19 cellular contexts compared by ENCODE assay signal in the genomic region with DNA sequence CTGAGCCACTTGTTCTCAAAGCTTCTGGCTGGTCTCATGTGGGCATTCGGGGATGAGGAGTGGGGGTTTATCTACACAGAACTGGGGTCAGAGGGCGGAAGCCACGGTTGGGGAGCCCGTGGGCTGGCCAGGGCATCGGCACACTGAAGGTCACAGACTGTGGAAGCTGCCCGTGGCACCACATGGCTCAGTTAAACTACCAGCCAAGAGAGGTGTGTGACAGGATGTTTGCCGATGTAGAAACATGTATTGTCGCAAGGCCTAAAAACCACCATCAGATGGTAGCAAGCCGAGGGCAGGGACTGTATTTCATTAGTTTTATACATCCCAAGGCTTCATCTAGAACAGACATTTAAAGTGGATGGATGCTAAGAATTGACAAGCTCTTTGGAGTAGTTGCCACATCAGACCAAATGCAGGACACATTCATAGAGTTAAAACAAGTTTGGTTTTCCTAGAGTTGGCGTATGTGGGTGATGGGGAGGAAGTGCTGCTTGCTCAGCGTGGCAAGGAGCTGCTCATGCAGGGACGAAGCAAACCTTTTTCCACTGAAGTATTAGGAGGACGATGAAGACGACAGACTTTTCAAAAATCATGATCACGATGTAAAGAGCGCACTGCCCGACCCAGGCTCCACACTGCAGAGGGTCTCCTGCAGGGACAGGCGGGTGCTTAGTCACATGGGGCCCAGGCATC. TPM values are rescaled to one million over a fixed set of nuclear protein-coding genes. Genes with fewer than 3 reads are reported as not detected.
A peak's percentile ranks its signal among the peaks of the same experiment; 100 is the strongest.
DNase-seq lines count a peak whose midpoint lies in the region; ATAC-seq and TF ChIP-seq lines count a peak whose summit lies in the region.
"Had no signal": no experiment of that assay in that cellular context is flagged by ENCODE, and none has a peak within 500 bp of the region (broad histone marks: within the 10 kb centered on the region; RNA-seq: fewer than 3 reads in every experiment).

No MANE protein-coding gene starts in this region.

- peak in 1 of 2 experiments; percentile 86 for DNase-seq in HL-60 (ENCODE audit: low read depth in 1 of 2, low spot score in 1 of 2)
- no peak for DNase-seq in ascending aorta (ENCODE audit: low spot score in 2 of 2)
- DNase-seq in left lung: peak in 1 of 2 donors; percentile 74
- DNase-seq in stimulated activated CD8-positive, alpha-beta memory T cell treated with anti-CD3 and anti-CD28 coated beads, Interleukin-4, amount 100 ng/mL, for 48 hours: no peak
- DNase-seq in NCI-H82 treated with DMSO at 0.1 percent for 48 hours (lab: John Stamatoyannopoulos, UW; ENCODE audit: unreplicated experiment): no peak
- DNase-seq: activated CD8-positive, alpha-beta memory T cell treated with anti-CD3 and anti-CD28 coated beads, Interleukin-2, amount 10 ng/mL, durations not matched to agents 7 days and 5 days; activated naive CD4-positive, alpha-beta T cell treated with anti-CD3 and anti-CD28 coated beads for 36 hours; DMS 273 treated with DMSO at 0.1 percent for 48 hours; kidney glomerular epithelial cell; NCI-H1105 treated with DMSO at 0.1 percent for 48 hours; stimulated activated CD4-positive, alpha-beta T cell treated with anti-CD3 and anti-CD28 coated beads, Interleukin-4, amount 100 ng/mL, for 4 hours had no signal

- ATAC-seq in left lung (no peak), HG03460 (IDR thresholded peaks at IDR 0.05; ENCODE audit: unreplicated experiment) (no peak), HG03175 (IDR thresholded peaks at IDR 0.05; ENCODE audit: unreplicated experiment) (no peak)
- ATAC-seq: activated CD8-positive, alpha-beta memory T cell treated with anti-CD3 and anti-CD28 coated beads, Interleukin-2, amount 10 ng/mL, durations not matched to agents 7 days and 5 days; stimulated activated effector memory CD8-positive, alpha-beta T cell treated with anti-CD3 and anti-CD28 coated beads, Interleukin-12 subunit alpha, Interleukin-12 subunit beta, amount 100 ng/mL, for 72 hours had no signal

- H3K27ac ChIP-seq in HL-60 (replicated peaks) (peak overlapping the region; percentile 78), ascending aorta (peak overlapping the region; percentile 89 to 92), left lung (peak overlapping the region; percentile 61), stomach smooth muscle (ENCODE audit: low read length) (peak overlapping the region; percentile 71)
- H3K27ac ChIP-seq: GM23248, VCaP had no signal

- H3K4me1 ChIP-seq in ascending aorta (peaks cover 11 to 29% of the 10 kb centered on the region in 2 donors), left lung (peaks cover 10 to 37% of the 10 kb centered on the region in 2 donors), stomach smooth muscle (ENCODE audit: control insufficient read depth, insufficient read depth, low read length) (peaks cover 45% of the 10 kb centered on the region)

- TF ChIP-seq CTCF in HL-60 (IDR thresholded peaks at IDR 0.05; ENCODE audit: insufficient read depth, low read length): no peak
- no peak for TF ChIP-seq CTCF in ascending aorta (IDR thresholded peaks at IDR 0.05)
- TF ChIP-seq CTCF in left lung (IDR thresholded peaks at IDR 0.05): no peak

- intact Hi-C loops in ascending aorta (cut with DNase I) (loop anchor here (2.0 kb wide), 1 partner anchor 52 kb away; a partner anchor contains a TSS), left lung (cut with DNase I) (loop anchor here in 1 of 2 donors (10.0 kb wide), 1 partner anchor 230 kb away; no protein-coding TSS in a partner anchor)

- H3K9me3 ChIP-seq in ascending aorta (no peaks in the 10 kb centered on the region), left lung (no peaks in the 10 kb centered on the region), stomach smooth muscle (ENCODE audit: control insufficient read depth in 2 of 2, low read length in 2 of 2) (no peaks in the 10 kb centered on the region)

- peak overlapping the region; percentile 22 to 58 for H3K9ac ChIP-seq in stomach smooth muscle (ENCODE audit: low read length in 2 of 2)
- H3K9ac ChIP-seq: GM23248 had no signal

- no peaks in the 10 kb centered on the region for H3K27me3 ChIP-seq in HL-60 (ENCODE audit: insufficient read depth, poor library complexity, severe bottlenecking)
- H3K27me3 ChIP-seq in ascending aorta: no peaks in the 10 kb centered on the region
- H3K27me3 ChIP-seq in left lung: no peaks in the 10 kb centered on the region
- no peaks in the 10 kb centered on the region for H3K27me3 ChIP-seq in stomach smooth muscle (ENCODE audit: control insufficient read depth in 1 of 2, insufficient read depth in 2 of 2, low read length in 2 of 2)

- peaks cover 33 to 51% of the 10 kb centered on the region in 2 donors for H3K36me3 ChIP-seq in ascending aorta
- peaks cover 0 to 47% of the 10 kb centered on the region in 2 donors for H3K36me3 ChIP-seq in left lung
- peaks cover 25 to 39% of the 10 kb centered on the region in 2 donors for H3K36me3 ChIP-seq in stomach smooth muscle (ENCODE audit: control insufficient read depth in 2 of 2, insufficient read depth in 2 of 2, low read length in 2 of 2)

- H3K4me3 ChIP-seq in HL-60 (replicated peaks; ENCODE audit: insufficient read depth, low read length): no peak overlapping the region
- H3K4me3 ChIP-seq in ascending aorta: peak overlapping the region in 1 of 2 donors; percentile 25
- H3K4me3 ChIP-seq in left lung: no peak overlapping the region
- peak overlapping the region; percentile 31 to 57 for H3K4me3 ChIP-seq in stomach smooth muscle (ENCODE audit: low read length in 2 of 2)
- H3K4me3 ChIP-seq: GM23248 had no signal

RNA-seq across cellular contexts. Expression of a gene that starts 9.6 kb away (rescaled TPM):
- total RNA-seq in ascending aorta: 132 TPM
- total RNA-seq in left lung: 1 to 10 TPM; 1.2 to 7.5 TPM
- total RNA-seq: bronchial epithelial cell, GM23248 had no signal

RNA-seq across cellular contexts. Expression of a gene that starts 14.0 kb away (rescaled TPM):
- 9.8 TPM for total RNA-seq in ascending aorta
- total RNA-seq in left lung: 10 to 100 TPM; 10.1 to 10.2 TPM

RNA-seq across cellular contexts. Expression of a gene that starts 49.8 kb away (rescaled TPM):
- total RNA-seq in ascending aorta (38.3 TPM), left lung (1 to 10 TPM; 1.5 to 3.6 TPM)
- total RNA-seq: activated CD8-positive, alpha-beta memory T cell treated with anti-CD3 and anti-CD28 coated beads, Interleukin-2, amount 10 ng/mL, durations not matched to agents 7 days and 5 days; activated naive CD4-positive, alpha-beta T cell treated with anti-CD3 and anti-CD28 coated beads for 36 hours; bronchial epithelial cell; GM23248; myocyte had no signal

RNA-seq across cellular contexts. Expression of a gene that starts 52.9 kb away (rescaled TPM):
- total RNA-seq in ascending aorta: 18.9 TPM
- total RNA-seq in left lung: 10 to 100 TPM; 21.0 to 28.3 TPM

Comparison
In these comparisons a context has a peak if more than half of its experiments do, and no peak if none do; other contexts are left out.
1. H3K4me3 ChIP-seq: peak in stomach smooth muscle (2 of 2); none in HL-60 (single experiment) and left lung (0 of 2).
2. RNA of a gene that starts 9.6 kb away (total RNA-seq): 132 TPM in ascending aorta (single experiment); 1.2 to 7.5 TPM in left lung; every median in the first group is over 10 times any median in the second.
3. Peak in every context shown above with its lines, with median percentiles within 50 percentile points of each other: H3K27ac ChIP-seq.